ENCODE assay signal across 1 cellular context in genomic region chr3:67176396-67176795, GRCh38.
TF ChIP-seq lines count a peak whose summit lies in the region.

No MANE protein-coding gene starts in this region.

TF ChIP-seq in HepG2, 621 proteins besides CTCF, POLR2A, EP300 and RAD21:
- TF ChIP-seq ZNF33B (CRISPR knock-in tag; IDR thresholded peaks at IDR 0.05) (no peak), SAP130 (CRISPR knock-in tag; IDR thresholded peaks at IDR 0.05; ENCODE audit: low read depth) (no peak), ZFP36L2 (CRISPR knock-in tag; IDR thresholded peaks at IDR 0.05) (no peak), JUNB (CRISPR knock-in tag; IDR thresholded peaks at IDR 0.05; ENCODE audit: borderline replicate concordance) (no peak), ARID5B (CRISPR knock-in tag; IDR thresholded peaks at IDR 0.05) (no peak), ZMYM2 (CRISPR knock-in tag; IDR thresholded peaks at IDR 0.05) (no peak), RNF2 (conservative IDR thresholded peaks at IDR 0.05; ENCODE audit: low read depth) (no peak), ZNF792 (CRISPR knock-in tag; IDR thresholded peaks at IDR 0.05) (no peak), SMC3 (IDR thresholded peaks at IDR 0.05; ENCODE audit: low read length) (no peak), ZFP36L1 (CRISPR knock-in tag; IDR thresholded peaks at IDR 0.05) (no peak), ZNF205 (CRISPR knock-in tag; IDR thresholded peaks at IDR 0.05) (no peak), TFE3 (CRISPR knock-in tag; IDR thresholded peaks at IDR 0.05) (no peak), ZNF563 (CRISPR knock-in tag; IDR thresholded peaks at IDR 0.05) (no peak), ZNF816 (CRISPR knock-in tag; IDR thresholded peaks at IDR 0.05; ENCODE audit: borderline replicate concordance) (no peak), AFF4 (CRISPR knock-in tag; IDR thresholded peaks at IDR 0.05) (no peak), RFX3 (CRISPR knock-in tag; IDR thresholded peaks at IDR 0.05) (no peak), POLR2AphosphoS5 (IDR thresholded peaks at IDR 0.05; ENCODE audit: low read depth, low read length) (no peak)
